7 cellular contexts compared by ENCODE assay signal in the genomic region with DNA sequence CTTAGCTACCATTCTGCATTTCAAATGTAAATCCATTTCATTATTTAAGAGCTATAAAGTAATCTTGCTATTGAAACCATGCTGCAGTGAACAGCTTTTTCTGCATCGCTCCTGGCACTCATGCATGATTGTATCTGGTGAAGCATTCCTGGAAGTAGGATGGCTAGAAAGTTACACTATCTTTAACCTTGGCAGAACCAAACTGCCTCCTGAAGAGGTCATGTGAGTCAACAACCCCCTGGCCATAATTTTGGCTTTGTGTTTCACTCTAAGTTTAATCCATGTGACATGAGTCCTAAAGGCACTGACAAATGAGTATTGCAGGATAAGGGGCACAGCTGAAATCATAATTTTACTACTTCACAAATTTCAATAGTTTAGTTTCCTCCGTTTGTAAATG.
DNase-seq lines count a peak whose midpoint lies in the region; ATAC-seq, FAIRE-seq and TF ChIP-seq lines count a peak whose summit lies in the region.
"Not testable (repeated sequence)": the region's sequence is repeated elsewhere in the genome, so short reads cannot be mapped to it uniquely, and the experiment has no call there.

No MANE protein-coding gene starts in this region.

- 40 to 56% (median 50%) methylated on average over 1 to 2 of the region's 2 CpGs for WGBS in heart left ventricle, 4 donors

- not testable (repeated sequence) for H3K36me3 ChIP-seq in heart left ventricle; keratinocyte (ENCODE audit: control insufficient read depth in 2 of 2, extremely low read depth in 1 of 2, insufficient read depth in 2 of 2, low read length in 2 of 2)

- H3K79me2 ChIP-seq in keratinocyte (ENCODE audit: control insufficient read depth, insufficient read depth, low read length), result not testable (repeated sequence)

- H3K9ac ChIP-seq in keratinocyte (ENCODE audit: control insufficient read depth, extremely low read depth, insufficient read depth, low read length), result not testable (repeated sequence)

- TF ChIP-seq POLR2A in GM12891 (IDR thresholded peaks at IDR 0.05; ENCODE audit: low read depth, low read length); heart left ventricle (IDR thresholded peaks at IDR 0.05): not testable (repeated sequence)

- H3K4me1 ChIP-seq in heart left ventricle; keratinocyte (ENCODE audit: control insufficient read depth, extremely low read depth, insufficient read depth, low read length): not testable (repeated sequence)

- not testable (repeated sequence) for H3K9me1 ChIP-seq in keratinocyte (ENCODE audit: control insufficient read depth, extremely low read depth, insufficient read depth, low read length)

- H2AFZ ChIP-seq in keratinocyte (ENCODE audit: control insufficient read depth, low read length), result not testable (repeated sequence)

- dilution Hi-C loops in keratinocyte (cut with MboI; ENCODE audit: extremely low pct_ligation_motif_present, low sequenced_read_pairs), result not testable (repeated sequence)

- TF ChIP-seq CTCF in heart left ventricle (IDR thresholded peaks at IDR 0.05); keratinocyte (optimal IDR thresholded peaks at IDR 0.05 in 1 of 3, IDR thresholded peaks at IDR 0.05 in 1 of 3, conservative IDR thresholded peaks at IDR 0.05 in 1 of 3; ENCODE audit: extremely low read depth in 1 of 3, insufficient read depth in 2 of 3, low read length in 3 of 3): not testable (repeated sequence)

- ATAC-seq in Right ventricle myocardium superior (ENCODE audit: poor library complexity), result peak; percentile 72
- peak in 3 of 4 donors; percentile 39 to 57 (median 53) for ATAC-seq in heart left ventricle
- peak; percentile 75 for ATAC-seq in left ventricle myocardium superior

- FAIRE-seq in GM12891 (lab: Jason Lieb, UNC) (peak; percentile 85), keratinocyte (lab: Jason Lieb, UNC) (peak; percentile 9), urothelium cell line (lab: Jason Lieb, UNC) (peak; percentile 55)

- H3K4me2 ChIP-seq in keratinocyte (ENCODE audit: control insufficient read depth, extremely low read depth, insufficient read depth, low read depth, low read length), result not testable (repeated sequence)

- not testable (repeated sequence) for DNase-seq in GM12891 (ENCODE audit: insufficient read length, low spot score); Right ventricle myocardium superior; heart left ventricle; left ventricle myocardium superior; keratinocyte (ENCODE audit: low read depth, low spot score); urothelium cell line (ENCODE audit: low spot score)
- peak; percentile 5 for DNase-seq in OCI-M1 (lab: John Stamatoyannopoulos, UW)

- H3K9me3 ChIP-seq in heart left ventricle; keratinocyte (ENCODE audit: control insufficient read depth, low read depth, low read length): not testable (repeated sequence)

- not testable (repeated sequence) for H3K27ac ChIP-seq in heart left ventricle; keratinocyte (ENCODE audit: control insufficient read depth, insufficient read depth, low read length)

- intact Hi-C loops in Right ventricle myocardium superior (cut with DNase I); heart left ventricle (cut with DNase I); left ventricle myocardium superior (cut with micrococcal nuclease): not testable (repeated sequence)

- not testable (repeated sequence) for H3K4me3 ChIP-seq in heart left ventricle; keratinocyte (ENCODE audit: control insufficient read depth in 2 of 3, extremely low read depth in 1 of 3, insufficient read depth in 2 of 3, low read depth in 1 of 3, low read length in 3 of 3)

- not testable (repeated sequence) for H4K20me1 ChIP-seq in keratinocyte (ENCODE audit: control insufficient read depth, extremely low read depth, insufficient read depth, low read length)

- not testable (repeated sequence) for H3K27me3 ChIP-seq in heart left ventricle; keratinocyte (ENCODE audit: control insufficient read depth, extremely low read depth, insufficient read depth, low read length)
